In genomic region chr19:51029718-51030117, GRCh38 we compare ENCODE assay signal across 32 cellular contexts. TPM values are rescaled to one million over a fixed set of nuclear protein-coding genes. Genes with fewer than 3 reads are reported as not detected.
DNase-seq lines count a peak whose midpoint lies in the region; ATAC-seq and TF ChIP-seq lines count a peak whose summit lies in the region.
"Had no signal": no experiment of that assay in that cellular context is flagged by ENCODE, and none has a peak within 500 bp of the region (broad histone marks: within the 10 kb centered on the region; RNA-seq: fewer than 3 reads in every experiment).

No MANE protein-coding gene starts in this region.

- ATAC-seq in HCT116 (peak; percentile 67), esophagus mucosa (peak; percentile 5), foreskin keratinocyte (no peak), GM18861 (IDR thresholded peaks at IDR 0.05; ENCODE audit: unreplicated experiment) (no peak)
- ATAC-seq in stimulated activated naive B cell treated with anti-CD40 and anti-IgM and Interleukin-4, amounts not matched to agents 10 μg/mL and 1 μg/mL and 100 μg/mL, for 72 hours (replicated peaks), result no peak
- ATAC-seq: gastroesophageal sphincter; lower lobe of right lung; mucosa of descending colon; natural killer cell treated with Interleukin-12 subunit alpha and Interleukin-12 subunit beta and Interleukin-15 and Interleukin-18, amount 100 ng/mL, for 72 hours; PC-3; psoas muscle; sciatic nerve had no signal

- no peak for TF ChIP-seq RAD21 in HCT116 (IDR thresholded peaks at IDR 0.05; ENCODE audit: low read depth)

- peaks cover 43 to 67% of the 10 kb centered on the region in 2 donors for H3K27me3 Mint-ChIP-seq in stimulated activated naive B cell treated with anti-CD40 and anti-IgM and Interleukin-4, amounts not matched to agents 10 μg/mL and 1 μg/mL and 100 μg/mL, for 72 hours

- H3K36me3 Mint-ChIP-seq in stimulated activated naive B cell treated with anti-CD40 and anti-IgM and Interleukin-4, amounts not matched to agents 10 μg/mL and 1 μg/mL and 100 μg/mL, for 72 hours, result peaks cover 2 to 3% of the 10 kb centered on the region in 2 donors
- H3K36me3 Mint-ChIP-seq: natural killer cell treated with Interleukin-12 subunit alpha and Interleukin-12 subunit beta and Interleukin-15 and Interleukin-18, amount 100 ng/mL, for 72 hours had no signal

- no peak overlapping the region for H3K4me3 ChIP-seq in HCT116 (replicated peaks in 1 of 2; ENCODE audit: low read depth in 1 of 2, low read length in 2 of 2)
- H3K4me3 ChIP-seq: gastroesophageal sphincter, hepatocyte, lower lobe of right lung, mucosa of descending colon, psoas muscle had no signal

- TF ChIP-seq CTCF in HCT116 (IDR thresholded peaks at IDR 0.05 in 2 of 3, conservative IDR thresholded peaks at IDR 0.05 in 1 of 3; ENCODE audit: borderline replicate concordance in 1 of 3, insufficient read depth in 1 of 3, low read depth in 2 of 3, low read length in 2 of 3) (no peak), foreskin keratinocyte (conservative IDR thresholded peaks at IDR 0.05) (no peak)

- peaks cover 0 to 12% of the 10 kb centered on the region in 2 experiments; a peak in 2 of 4 replicates for H3K4me1 ChIP-seq in HCT116 (ENCODE audit: control insufficient read depth in 1 of 2, insufficient read depth in 2 of 2, low read length in 2 of 2)
- peaks cover 5% of the 10 kb centered on the region for H3K4me1 ChIP-seq in foreskin keratinocyte
- H3K4me1 ChIP-seq: BE2C, gastroesophageal sphincter, lower lobe of right lung, psoas muscle had no signal

- no peak for TF ChIP-seq POLR2A in HCT116 (IDR thresholded peaks at IDR 0.05; ENCODE audit: borderline replicate concordance, extremely low read depth, insufficient read depth, insufficient read length)

- no peak overlapping the region for H3K27ac Mint-ChIP-seq in stimulated activated naive B cell treated with anti-CD40 and anti-IgM and Interleukin-4, amounts not matched to agents 10 μg/mL and 1 μg/mL and 100 μg/mL, for 72 hours
- H3K27ac Mint-ChIP-seq: activated T-helper 2 cell treated with anti-CD3 and anti-CD28 coated beads, Interferon-gamma antibody, Interleukin-2, Interleukin-4, amounts not matched to agents 10 μg/mL and 5 μg/mL and 100 μg/mL, durations not matched to agents 14 hours and 24 hours and 36 hours; natural killer cell treated with Interleukin-12 subunit alpha and Interleukin-12 subunit beta and Interleukin-15 and Interleukin-18, amount 100 ng/mL, for 72 hours; T-helper 2 cell treated with Interferon-gamma antibody and Interleukin-4, amounts not matched to agents 5 μg/mL and 100 μg/mL, for 36 hours had no signal

- CTCF ChIA-PET in HCT116 (lab: Charles Lee), result no interaction called here

- no peaks in the 10 kb centered on the region for H4K20me1 ChIP-seq in HCT116 (ENCODE audit: insufficient read depth)

- no peaks in the 10 kb centered on the region for H3K9me3 ChIP-seq in HCT116 (ENCODE audit: control insufficient read depth in 1 of 2, insufficient read depth in 1 of 2, low read depth in 1 of 2, low read length in 2 of 2)
- H3K9me3 ChIP-seq: BE2C, gastroesophageal sphincter, lower lobe of right lung, mucosa of descending colon, psoas muscle had no signal

- H3K79me2 ChIP-seq in HCT116 (ENCODE audit: insufficient read depth, low read length), result no peaks in the 10 kb centered on the region
- H3K79me2 ChIP-seq: hepatocyte had no signal

- RAD21 ChIA-PET in HCT116 (lab: Charles Lee; ENCODE audit: low non-redundant PET in 1 of 2, low total read pairs in 2 of 2, uncharacterized antibody in 2 of 2, unreplicated experiment in 2 of 2), result no interaction called here

- in situ Hi-C loops in Caki2 (cut with HindIII; ENCODE audit: low pct_unique_long_range_greater_than_20kb, low sequenced_read_pairs), result no loop called here

- H3K9me3 Mint-ChIP-seq in stimulated activated naive B cell treated with anti-CD40 and anti-IgM and Interleukin-4, amounts not matched to agents 10 μg/mL and 1 μg/mL and 100 μg/mL, for 72 hours, result peaks cover 10 to 11% of the 10 kb centered on the region in 2 donors
- H3K9me3 Mint-ChIP-seq: activated T-helper 2 cell treated with anti-CD3 and anti-CD28 coated beads, Interferon-gamma antibody, Interleukin-2, Interleukin-4, amounts not matched to agents 10 μg/mL and 5 μg/mL and 100 μg/mL, durations not matched to agents 14 hours and 24 hours and 36 hours; natural killer cell treated with Interleukin-12 subunit alpha and Interleukin-12 subunit beta and Interleukin-15 and Interleukin-18, amount 100 ng/mL, for 72 hours; T-helper 2 cell treated with Interferon-gamma antibody and Interleukin-4, amounts not matched to agents 5 μg/mL and 100 μg/mL, for 36 hours had no signal

- POLR2A ChIA-PET in HCT116 (lab: Charles Lee), result no interaction called here

- no TSS peak for BruUV-seq in HCT116 (replicated peaks; lab: Mats Ljungman, UMichigan)

- peak; percentile 32 for DNase-seq in Caki2 (ENCODE audit: low read depth)
- DNase-seq in HCT116 (ENCODE audit: low read depth, low spot score), result no peak
- peak; percentile 16 for DNase-seq in RPMI7951 (ENCODE audit: low read depth)
- no peak for DNase-seq in stimulated activated CD8-positive, alpha-beta memory T cell treated with anti-CD3 and anti-CD28 coated beads, Interleukin-4, amount 100 ng/mL, for 48 hours
- DNase-seq in foreskin keratinocyte, result no peak
- no peak for DNase-seq in stimulated activated naive B cell treated with anti-CD40 and anti-IgM and Interleukin-4, amounts not matched to agents 10 μg/mL and 1 μg/mL and 100 μg/mL, for 72 hours
- DNase-seq: activated naive CD4-positive, alpha-beta T cell treated with anti-CD3 and anti-CD28 coated beads, Interleukin-2, amount 50 U/mL, for 16 hours; BE2C; DMS153; lower lobe of right lung; mucosa of descending colon; MV-4-11; NCI-H1694; NCI-H526; NK-92 treated with Interleukin-12 subunit alpha and Interleukin-12 subunit beta, amount 100 ng/mL, for 24 hours; occipital lobe; PC-3; psoas muscle; Right ventricle myocardium superior; stimulated activated CD4-positive, alpha-beta T cell treated with anti-CD3 and anti-CD28 coated beads, Interleukin-12 subunit alpha, Interleukin-12 subunit beta, amount 100 ng/mL, for 4 hours; stimulated activated CD4-positive, alpha-beta T cell treated with anti-CD3 and anti-CD28 coated beads, Interleukin-4, amount 100 ng/mL, for 1 hour; trophoblast cell had no signal

- H3K27ac ChIP-seq in HCT116 (ENCODE audit: low read depth, low read length), result no peak overlapping the region
- no peak overlapping the region for H3K27ac ChIP-seq in foreskin keratinocyte
- H3K27ac ChIP-seq: gastroesophageal sphincter, hepatocyte, lower lobe of right lung, psoas muscle had no signal

- H3K27me3 ChIP-seq in HCT116 (ENCODE audit: insufficient read depth, low read length) (no peaks in the 10 kb centered on the region), foreskin keratinocyte (peaks cover 16% of the 10 kb centered on the region)
- H3K27me3 ChIP-seq: hepatocyte had no signal

- no peaks in the 10 kb centered on the region for H3K4me1 Mint-ChIP-seq in stimulated activated naive B cell treated with anti-CD40 and anti-IgM and Interleukin-4, amounts not matched to agents 10 μg/mL and 1 μg/mL and 100 μg/mL, for 72 hours

- no peak overlapping the region for H3K4me3 Mint-ChIP-seq in stimulated activated naive B cell treated with anti-CD40 and anti-IgM and Interleukin-4, amounts not matched to agents 10 μg/mL and 1 μg/mL and 100 μg/mL, for 72 hours
- H3K4me3 Mint-ChIP-seq: natural killer cell treated with Interleukin-12 subunit alpha and Interleukin-12 subunit beta and Interleukin-15 and Interleukin-18, amount 100 ng/mL, for 72 hours; T-helper 2 cell treated with Interferon-gamma antibody and Interleukin-4, amounts not matched to agents 5 μg/mL and 100 μg/mL, for 36 hours had no signal

- H3K9me2 ChIP-seq in HCT116 (ENCODE audit: insufficient read depth), result no peaks in the 10 kb centered on the region

- intact Hi-C loops in HCT116 (cut with micrococcal nuclease), result no loop called here

- no peak overlapping the region for H3K4me2 ChIP-seq in HCT116 (ENCODE audit: low read length)
- H3K4me2 ChIP-seq: hepatocyte had no signal

- no peaks in the 10 kb centered on the region for H3K36me3 ChIP-seq in HCT116 (ENCODE audit: control insufficient read depth in 1 of 2, insufficient read depth in 2 of 2, low read length in 2 of 2)
- H3K36me3 ChIP-seq: BE2C, gastroesophageal sphincter, lower lobe of right lung had no signal

- no peak overlapping the region for H2AFZ ChIP-seq in HCT116 (ENCODE audit: low read depth, low read length, poor library complexity, severe bottlenecking)
- H2AFZ ChIP-seq: hepatocyte had no signal

- H3K9ac ChIP-seq in HCT116 (ENCODE audit: low read length), result no peak overlapping the region

RNA-seq across cellular contexts. Expression of gene KLK11, which starts 3.3 kb away (rescaled TPM):
- total RNA-seq in Caki2 (2014; rRNA removed; shearing (Covaris generic); ENCODE audit: low replicate concordance), result not detected in 2 replicates
- total RNA-seq in HCT116 (2021; ENCODE audit: unreplicated experiment), result not detected
- polyA plus RNA-seq in HCT116 (2012), result 1.5 and 1.6 TPM in 2 replicates
- total RNA-seq in RPMI7951 (2014; rRNA removed; shearing (Covaris generic)), result not detected in 2 replicates
- total RNA-seq in esophagus mucosa, result 209 TPM
- total RNA-seq in foreskin keratinocyte, result 3.7 and 7.5 TPM in 2 replicates
- 4.2 and 7.3 TPM in 2 replicates for polyA plus RNA-seq in foreskin keratinocyte
- total RNA-seq: activated T-helper 2 cell treated with anti-CD3 and anti-CD28 coated beads, Interferon-gamma antibody, Interleukin-2, Interleukin-4, amounts not matched to agents 10 μg/mL and 5 μg/mL and 100 μg/mL, durations not matched to agents 14 hours and 24 hours and 36 hours; endothelial cell of umbilical vein; fibroblast of lung; hepatocyte; natural killer cell treated with Interleukin-12 subunit alpha and Interleukin-12 subunit beta and Interleukin-15 and Interleukin-18, amount 100 ng/mL, for 72 hours; occipital lobe; PC-3; Right ventricle myocardium superior had no signal
- polyA plus RNA-seq: endothelial cell of umbilical vein, fibroblast of lung had no signal

RNA-seq across cellular contexts. Expression of gene KLK12, which starts 5.1 kb away (rescaled TPM):
- total RNA-seq in Caki2 (2014; rRNA removed; shearing (Covaris generic); ENCODE audit: low replicate concordance), result not detected in 2 replicates
- total RNA-seq in HCT116 (2021; ENCODE audit: unreplicated experiment) (not detected), esophagus mucosa (153 TPM), foreskin keratinocyte (0.17 TPM in 1 of 2 replicates, not detected in the other)
- 0.09 TPM in 1 of 2 replicates, not detected in the other for polyA plus RNA-seq in HCT116 (2012)
- not detected in 2 replicates for total RNA-seq in RPMI7951 (2014; rRNA removed; shearing (Covaris generic))
- polyA plus RNA-seq in foreskin keratinocyte, result 0.07 and 0.10 TPM in 2 replicates
- total RNA-seq: activated T-helper 2 cell treated with anti-CD3 and anti-CD28 coated beads, Interferon-gamma antibody, Interleukin-2, Interleukin-4, amounts not matched to agents 10 μg/mL and 5 μg/mL and 100 μg/mL, durations not matched to agents 14 hours and 24 hours and 36 hours; endothelial cell of umbilical vein; fibroblast of lung; hepatocyte; natural killer cell treated with Interleukin-12 subunit alpha and Interleukin-12 subunit beta and Interleukin-15 and Interleukin-18, amount 100 ng/mL, for 72 hours; occipital lobe; PC-3; psoas muscle; Right ventricle myocardium superior; sciatic nerve had no signal
- polyA plus RNA-seq: endothelial cell of umbilical vein, fibroblast of lung, hepatocyte, psoas muscle had no signal

RNA-seq across cellular contexts. Expression of gene KLK10, which starts 10.2 kb away (rescaled TPM):
- total RNA-seq in Caki2 (2014; rRNA removed; shearing (Covaris generic); ENCODE audit: low replicate concordance), result not detected in 2 replicates
- 33.6 TPM for total RNA-seq in HCT116 (2021; ENCODE audit: unreplicated experiment)
- 37.4 and 37.8 TPM in 2 replicates for polyA plus RNA-seq in HCT116 (2012)
- not detected in 2 replicates for total RNA-seq in RPMI7951 (2014; rRNA removed; shearing (Covaris generic))
- total RNA-seq in esophagus mucosa, result 225 TPM
- total RNA-seq in foreskin keratinocyte, result 23.5 and 104 TPM in 2 replicates
- 38.6 and 179 TPM in 2 replicates for polyA plus RNA-seq in foreskin keratinocyte
- total RNA-seq: activated T-helper 2 cell treated with anti-CD3 and anti-CD28 coated beads, Interferon-gamma antibody, Interleukin-2, Interleukin-4, amounts not matched to agents 10 μg/mL and 5 μg/mL and 100 μg/mL, durations not matched to agents 14 hours and 24 hours and 36 hours; endothelial cell of umbilical vein; fibroblast of lung; natural killer cell treated with Interleukin-12 subunit alpha and Interleukin-12 subunit beta and Interleukin-15 and Interleukin-18, amount 100 ng/mL, for 72 hours; occipital lobe; psoas muscle; Right ventricle myocardium superior had no signal
- polyA plus RNA-seq: endothelial cell of umbilical vein had no signal

RNA-seq across cellular contexts. Expression of gene KLK8, which starts 28.3 kb away (rescaled TPM):
- not detected in 2 replicates for total RNA-seq in Caki2 (2014; rRNA removed; shearing (Covaris generic); ENCODE audit: low replicate concordance)
- total RNA-seq in HCT116 (2021; ENCODE audit: unreplicated experiment), result 92.8 TPM
- 149 and 150 TPM in 2 replicates for polyA plus RNA-seq in HCT116 (2012)
- total RNA-seq in RPMI7951 (2014; rRNA removed; shearing (Covaris generic)), result not detected in 2 replicates
- 418 TPM for total RNA-seq in esophagus mucosa
- total RNA-seq in foreskin keratinocyte, result 88.9 and 91.7 TPM in 2 replicates
- polyA plus RNA-seq in foreskin keratinocyte, result 114 and 124 TPM in 2 replicates
- total RNA-seq: activated T-helper 2 cell treated with anti-CD3 and anti-CD28 coated beads, Interferon-gamma antibody, Interleukin-2, Interleukin-4, amounts not matched to agents 10 μg/mL and 5 μg/mL and 100 μg/mL, durations not matched to agents 14 hours and 24 hours and 36 hours; endothelial cell of umbilical vein; fibroblast of lung; lower lobe of right lung; mucosa of descending colon; natural killer cell treated with Interleukin-12 subunit alpha and Interleukin-12 subunit beta and Interleukin-15 and Interleukin-18, amount 100 ng/mL, for 72 hours; occipital lobe; psoas muscle; Right ventricle myocardium superior had no signal
- polyA plus RNA-seq: endothelial cell of umbilical vein, fibroblast of lung had no signal

RNA-seq across cellular contexts. Expression of gene KLK13, which starts 35.2 kb away (rescaled TPM):
- total RNA-seq in Caki2 (2014; rRNA removed; shearing (Covaris generic); ENCODE audit: low replicate concordance), result not detected in 2 replicates
- total RNA-seq in HCT116 (2021; ENCODE audit: unreplicated experiment) (3.2 TPM), esophagus mucosa (1,054 TPM), foreskin keratinocyte (0.14 and 0.39 TPM in 2 replicates)
- polyA plus RNA-seq in HCT116 (2012), result 1.9 and 2.2 TPM in 2 replicates
- not detected in 2 replicates for total RNA-seq in RPMI7951 (2014; rRNA removed; shearing (Covaris generic))
- 0.12 and 0.36 TPM in 2 replicates for polyA plus RNA-seq in foreskin keratinocyte
- total RNA-seq: activated T-helper 2 cell treated with anti-CD3 and anti-CD28 coated beads, Interferon-gamma antibody, Interleukin-2, Interleukin-4, amounts not matched to agents 10 μg/mL and 5 μg/mL and 100 μg/mL, durations not matched to agents 14 hours and 24 hours and 36 hours; endothelial cell of umbilical vein; fibroblast of lung; hepatocyte; natural killer cell treated with Interleukin-12 subunit alpha and Interleukin-12 subunit beta and Interleukin-15 and Interleukin-18, amount 100 ng/mL, for 72 hours; occipital lobe; PC-3; psoas muscle; Right ventricle myocardium superior had no signal
- polyA plus RNA-seq: endothelial cell of umbilical vein, fibroblast of lung had no signal

Comparison
In these comparisons a context has a peak if more than half of its experiments do, and no peak if none do; other contexts are left out.
1. DNase-seq: peak in Caki2 (single experiment) and RPMI7951 (single experiment); none in HCT116 (single experiment), stimulated activated CD8-positive, alpha-beta memory T cell treated with anti-CD3 and anti-CD28 coated beads, Interleukin-4, amount 100 ng/mL, for 48 hours (single experiment), foreskin keratinocyte (0 of 2) and stimulated activated naive B cell treated with anti-CD40 and anti-IgM and Interleukin-4, amounts not matched to agents 10 μg/mL and 1 μg/mL and 100 μg/mL, for 72 hours (single experiment).
2. ATAC-seq: peak in HCT116 (single experiment) and esophagus mucosa (single experiment); none in foreskin keratinocyte (single experiment), stimulated activated naive B cell treated with anti-CD40 and anti-IgM and Interleukin-4, amounts not matched to agents 10 μg/mL and 1 μg/mL and 100 μg/mL, for 72 hours (0 of 2) and GM18861 (single experiment).
3. RNA of gene KLK11, which starts 3.3 kb away (total RNA-seq): 209 TPM in esophagus mucosa (single experiment); 3.7 to 7.5 TPM in foreskin keratinocyte, not detected in HCT116 (single experiment), not detected in Caki2 and not detected in RPMI7951; every median in the first group is over 10 times any median in the second.
4. RNA of gene KLK12, which starts 5.1 kb away (total RNA-seq): 153 TPM in esophagus mucosa (single experiment); 0.17 TPM in foreskin keratinocyte, not detected in Caki2, not detected in HCT116 (single experiment) and not detected in RPMI7951; every median in the first group is over 100 times any median in the second.
5. RNA of gene KLK10, which starts 10.2 kb away (total RNA-seq): 225 TPM in esophagus mucosa (single experiment), 33.6 TPM in HCT116 (single experiment) and 23.5 to 104 TPM in foreskin keratinocyte; not detected in Caki2 and not detected in RPMI7951; every median in the first group is over 10 times any median in the second.